ENCODE assay signal across 9 cellular contexts in the genomic region with DNA sequence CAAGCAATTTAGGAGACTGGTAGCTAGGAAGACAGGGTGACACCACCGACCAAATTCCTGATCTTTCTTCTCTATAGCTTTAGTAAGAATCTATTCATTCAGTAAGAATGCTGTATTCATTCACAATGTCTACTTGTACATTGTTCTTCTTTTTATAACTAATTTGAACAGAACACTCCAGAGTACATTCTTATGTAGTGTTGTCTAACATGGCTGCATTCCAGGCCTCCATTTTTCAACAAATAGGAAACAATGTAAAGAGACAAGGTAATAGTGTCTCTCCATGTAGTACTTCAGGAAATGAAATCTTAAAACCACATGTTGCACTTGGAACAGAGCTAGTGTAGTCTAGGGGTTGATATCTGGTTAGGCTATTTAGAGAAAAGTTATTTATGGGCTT. TPM values are rescaled to one million over a fixed set of nuclear protein-coding genes. Genes with fewer than 3 reads are reported as not detected.
A peak's percentile ranks its signal among the peaks of the same experiment; 100 is the strongest.
DNase-seq lines count a peak whose midpoint lies in the region; ATAC-seq lines count a peak whose summit lies in the region.
"Had no signal": no experiment of that assay in that cellular context is flagged by ENCODE, and none has a peak within 500 bp of the region (broad histone marks: within the 10 kb centered on the region; RNA-seq: fewer than 3 reads in every experiment).

No MANE protein-coding gene starts in this region.

- H3K4me1 ChIP-seq in HAP-1 (peaks cover 43% of the 10 kb centered on the region), right cardiac atrium (ENCODE audit: control insufficient read depth, insufficient read depth, low read length) (peaks cover 9% of the 10 kb centered on the region)

- H3K9me3 Mint-ChIP-seq in activated T-helper 1 cell treated with anti-CD3 and anti-CD28 coated beads, Interleukin-12 subunit alpha, Interleukin-12 subunit beta, Interleukin-2, Interleukin-4 antibody, amounts not matched to agents 30 ng/mL and 10 ng/mL and 1 ng/mL, durations not matched to agents 14 hours and 24 hours and 36 hours, result no peaks in the 10 kb centered on the region

- DNase-seq in HAP-1 (ENCODE audit: low spot score in 2 of 2) (peak; percentile 55 to 79), right cardiac atrium (no peak), nucleus accumbens (lab: John Stamatoyannopoulos, UW) (no peak)
- no peak for DNase-seq in activated T-helper 1 cell treated with anti-CD3 and anti-CD28 coated beads, Interleukin-12 subunit alpha, Interleukin-12 subunit beta, Interleukin-2, Interleukin-4 antibody, amounts not matched to agents 30 ng/mL and 10 ng/mL and 1 ng/mL, durations not matched to agents 14 hours and 24 hours and 36 hours (ENCODE audit: low spot score)
- DNase-seq: activated CD8-positive, alpha-beta memory T cell treated with anti-CD3 and anti-CD28 coated beads, Interleukin-2, amount 50 U/mL, for 48 hours had no signal

- H3K27ac Mint-ChIP-seq in activated T-helper 1 cell treated with anti-CD3 and anti-CD28 coated beads, Interleukin-12 subunit alpha, Interleukin-12 subunit beta, Interleukin-2, Interleukin-4 antibody, amounts not matched to agents 30 ng/mL and 10 ng/mL and 1 ng/mL, durations not matched to agents 14 hours and 24 hours and 36 hours, result peak overlapping the region; percentile 65

- H3K27ac ChIP-seq in right cardiac atrium (ENCODE audit: low read length), result peak overlapping the region; percentile 94
- H3K27ac ChIP-seq in skin epidermis, result peak overlapping the region in 20 of 21 experiments; percentile 13 to 96 (median 88)

- ATAC-seq in right cardiac atrium, result no peak
- ATAC-seq in HG03378 (IDR thresholded peaks at IDR 0.05; ENCODE audit: unreplicated experiment), result no peak
- no peak for ATAC-seq in HG02623 (IDR thresholded peaks at IDR 0.05; ENCODE audit: unreplicated experiment)
- no peak for ATAC-seq in HG03342 (IDR thresholded peaks at IDR 0.05; ENCODE audit: unreplicated experiment)

- in situ Hi-C loops in HAP-1 (cut with MboI; ENCODE audit: low sequenced_read_pairs), result no loop called here

- no peaks in the 10 kb centered on the region for H3K27me3 Mint-ChIP-seq in activated T-helper 1 cell treated with anti-CD3 and anti-CD28 coated beads, Interleukin-12 subunit alpha, Interleukin-12 subunit beta, Interleukin-2, Interleukin-4 antibody, amounts not matched to agents 30 ng/mL and 10 ng/mL and 1 ng/mL, durations not matched to agents 14 hours and 24 hours and 36 hours (ENCODE audit: insufficient read depth)

- WGBS in right cardiac atrium, result 6% methylated on average over 1 of the region's 1 CpG

- no peaks in the 10 kb centered on the region for H3K9me3 ChIP-seq in HAP-1
- no peaks in the 10 kb centered on the region for H3K9me3 ChIP-seq in right cardiac atrium (ENCODE audit: control insufficient read depth, low read length)

- peak overlapping the region; percentile 98 for H3K4me3 Mint-ChIP-seq in activated T-helper 1 cell treated with anti-CD3 and anti-CD28 coated beads, Interleukin-12 subunit alpha, Interleukin-12 subunit beta, Interleukin-2, Interleukin-4 antibody, amounts not matched to agents 30 ng/mL and 10 ng/mL and 1 ng/mL, durations not matched to agents 14 hours and 24 hours and 36 hours

- H3K36me3 Mint-ChIP-seq in activated T-helper 1 cell treated with anti-CD3 and anti-CD28 coated beads, Interleukin-12 subunit alpha, Interleukin-12 subunit beta, Interleukin-2, Interleukin-4 antibody, amounts not matched to agents 30 ng/mL and 10 ng/mL and 1 ng/mL, durations not matched to agents 14 hours and 24 hours and 36 hours (ENCODE audit: low read depth), result peaks cover 13% of the 10 kb centered on the region

- H3K36me3 ChIP-seq in HAP-1 (replicated peaks), result peaks cover 27% of the 10 kb centered on the region

- H3K4me1 Mint-ChIP-seq in activated T-helper 1 cell treated with anti-CD3 and anti-CD28 coated beads, Interleukin-12 subunit alpha, Interleukin-12 subunit beta, Interleukin-2, Interleukin-4 antibody, amounts not matched to agents 30 ng/mL and 10 ng/mL and 1 ng/mL, durations not matched to agents 14 hours and 24 hours and 36 hours (ENCODE audit: low read depth), result peaks cover 53% of the 10 kb centered on the region

- H3K4me3 ChIP-seq in HAP-1 (peak overlapping the region; percentile 93), right cardiac atrium (ENCODE audit: low read length) (peak overlapping the region; percentile 96), skin epidermis (peak overlapping the region; percentile 82 to 99 (median 88))

- intact Hi-C loops in activated T-helper 1 cell treated with anti-CD3 and anti-CD28 coated beads, Interleukin-12 subunit alpha, Interleukin-12 subunit beta, Interleukin-2, Interleukin-4 antibody, amounts not matched to agents 30 ng/mL and 10 ng/mL and 1 ng/mL, durations not matched to agents 14 hours and 24 hours and 36 hours (cut with micrococcal nuclease), result loop anchor here (2.0 to 10.0 kb wide), 6 partner anchors 81 to 1233 kb away; partner anchors contain the start of gene SAMD8
- intact Hi-C loops in right cardiac atrium (cut with DNase I), result loop anchor here in 2 of 4 donors (5.0 kb wide), 1 partner anchor 83 kb away; no protein-coding TSS in a partner anchor

- H3K27me3 ChIP-seq in HAP-1 (ENCODE audit: low read depth) (no peaks in the 10 kb centered on the region), right cardiac atrium (ENCODE audit: control insufficient read depth, insufficient read depth) (no peaks in the 10 kb centered on the region)

RNA-seq across cellular contexts. Expression of gene VCL, which starts 1.8 kb away (rescaled TPM):
- total RNA-seq in activated T-helper 1 cell treated with anti-CD3 and anti-CD28 coated beads, Interleukin-12 subunit alpha, Interleukin-12 subunit beta, Interleukin-2, Interleukin-4 antibody, amounts not matched to agents 30 ng/mL and 10 ng/mL and 1 ng/mL, durations not matched to agents 14 hours and 24 hours and 36 hours, result 24.4 and 26.0 TPM in 2 replicates
- 100 to 1,000 TPM; 203 to 246 (median 224) TPM for total RNA-seq in right cardiac atrium
- polyA plus RNA-seq in right cardiac atrium, result 74.6 TPM

Comparison
In these comparisons a context has a peak if more than half of its experiments do, and no peak if none do; other contexts are left out.
1. DNase-seq: peak in HAP-1 (2 of 2); none in activated T-helper 1 cell treated with anti-CD3 and anti-CD28 coated beads, Interleukin-12 subunit alpha, Interleukin-12 subunit beta, Interleukin-2, Interleukin-4 antibody, amounts not matched to agents 30 ng/mL and 10 ng/mL and 1 ng/mL, durations not matched to agents 14 hours and 24 hours and 36 hours (single experiment), right cardiac atrium (0 of 3) and nucleus accumbens (0 of 56).
2. Peak in every context shown above with its lines, with median percentiles within 50 percentile points of each other: H3K4me3 ChIP-seq.